8 cellular contexts compared by ENCODE assay signal in genomic region chr10:124461642-124462347, GRCh38. TPM values are rescaled to one million over a fixed set of nuclear protein-coding genes. Genes with fewer than 3 reads are reported as not detected.
DNase-seq lines count a peak whose midpoint lies in the region; ATAC-seq, FAIRE-seq and TF ChIP-seq lines count a peak whose summit lies in the region.

LHPP (plus strand) TSS chr10:124461823; CDS start chr10:124461863, 40 bp downstream.

- peak within 1 kb of the TSS; percentile 55 to 79 for H3K4me3 ChIP-seq in kidney (ENCODE audit: low read length in 2 of 2)

- peaks cover 0 to 12% of the 10 kb centered on the region in 2 donors for H3K4me1 ChIP-seq in kidney (ENCODE audit: control insufficient read depth in 1 of 2, insufficient read depth in 1 of 2, low read depth in 1 of 2, low read length in 2 of 2)

- H3K9ac ChIP-seq in kidney (ENCODE audit: low read length in 2 of 2), result peak within 1 kb of the TSS in 1 of 2 donors; percentile 65

- H3K9me3 ChIP-seq in kidney (ENCODE audit: control insufficient read depth in 1 of 2, low read length in 2 of 2), result no peaks in the 10 kb centered on the region

- no peaks in the 10 kb centered on the region for H3K36me3 Mint-ChIP-seq in activated B cell treated with CpG ODN at 0.5 μM for 24 hours (ENCODE audit: low read depth)

- H3K27ac ChIP-seq in caudate nucleus (ENCODE audit: low read depth, low read length) (peak within 1 kb of the TSS; percentile 92), kidney (ENCODE audit: low read depth in 2 of 2, low read length in 2 of 2) (peak within 1 kb of the TSS; percentile 48 to 88)

- peak within 1 kb of the TSS; percentile 95 for H3K27ac Mint-ChIP-seq in activated B cell treated with CpG ODN at 0.5 μM for 24 hours

- TF ChIP-seq CTCF in activated B cell treated with CpG ODN at 0.5 μM for 24 hours (IDR thresholded peaks at IDR 0.05) (no peak), kidney (IDR thresholded peaks at IDR 0.05; ENCODE audit: borderline replicate concordance, extremely low read depth, insufficient read depth) (peak; percentile 36)

- H3K4me1 Mint-ChIP-seq in activated B cell treated with CpG ODN at 0.5 μM for 24 hours, result peaks cover 32% of the 10 kb centered on the region

- peak; percentile 82 for FAIRE-seq in GM18507 (lab: Jason Lieb, UNC)
- FAIRE-seq in kidney (lab: Jason Lieb, UNC), result no peak

- CTCF ChIA-PET in activated B cell treated with CpG ODN at 0.5 μM for 24 hours (lab: Charles Lee), result interaction anchor here (0.6 to 1.6 kb wide), 5 partner anchors 43 to 558 kb away, joined by 3 to 5 read pairs (median 4); partner anchors contain the start of gene OAT

- no peaks in the 10 kb centered on the region for H3K9me3 Mint-ChIP-seq in activated B cell treated with CpG ODN at 0.5 μM for 24 hours

- intact Hi-C loops in activated B cell treated with CpG ODN at 0.5 μM for 24 hours (cut with micrococcal nuclease), result loop anchor here (1.0 to 10.0 kb wide), 8 partner anchors 43 to 1307 kb away; partner anchors contain the start of genes BUB3 and OAT
- intact Hi-C loops in kidney (cut with DNase I), result no loop called here

- H3K4me3 Mint-ChIP-seq in activated B cell treated with CpG ODN at 0.5 μM for 24 hours, result peak within 1 kb of the TSS; percentile 92

- no peaks in the 10 kb centered on the region for H3K36me3 ChIP-seq in kidney (ENCODE audit: control insufficient read depth in 1 of 2, insufficient read depth in 2 of 2, low read length in 2 of 2)

- DNase-seq in A172 (ENCODE audit: low spot score) (peak; percentile 29), GM18507 (ENCODE audit: extremely low spot score, insufficient read length, low read depth) (peak; percentile 85), NCI-H2171 (lab: John Stamatoyannopoulos, UW) (peak; percentile 61), activated B cell treated with CpG ODN at 0.5 μM for 24 hours (peak; percentile 91), caudate nucleus (lab: John Stamatoyannopoulos, UW) (peak in 60 of 61 donors; percentile 17 to 91 (median 78)), kidney (peak; percentile 93)
- DNase-seq in stimulated activated CD4-positive, alpha-beta T cell treated with anti-CD3 and anti-CD28 coated beads, Interleukin-12 subunit alpha, Interleukin-12 subunit beta, amount 100 ng/mL, for 48 hours (ENCODE audit: low read depth in 2 of 3, low spot score in 1 of 3), result peak; percentile 71 to 82 (median 79)

- POLR2A ChIA-PET in activated B cell treated with CpG ODN at 0.5 μM for 24 hours (lab: Charles Lee), result interaction anchor here (0.7 to 2.0 kb wide), 12 partner anchors 12 to 1308 kb away, joined by 3 to 8 read pairs (median 4); partner anchors contain the start of genes ABRAXAS2, BUB3, EDRF1 and NKX1-2

- ATAC-seq in HG02973 (IDR thresholded peaks at IDR 0.05; ENCODE audit: unreplicated experiment) (peak; percentile 95), activated B cell treated with CpG ODN at 0.5 μM for 24 hours (ENCODE audit: low read depth) (peak; percentile 92)

- peaks cover 3% of the 10 kb centered on the region for H3K27me3 Mint-ChIP-seq in activated B cell treated with CpG ODN at 0.5 μM for 24 hours

RNA-seq across cellular contexts. Expression of gene LHPP, which starts in this region (rescaled TPM):
- 5.7 and 6.3 TPM in 2 replicates for total RNA-seq in A172 (2014; rRNA removed; shearing (Covaris generic))
- 21.0 and 22.9 TPM in 2 replicates for total RNA-seq in activated B cell treated with CpG ODN at 0.5 μM for 24 hours
- total RNA-seq in kidney, result 16.6 TPM
- 52.5 TPM for polyA plus RNA-seq in kidney (ENCODE audit: insufficient read depth, low read depth, low replicate concordance)

Comparison
In these comparisons a context has a peak if more than half of its experiments do, and no peak if none do; other contexts are left out.
1. Peak in every context shown above with its lines: DNase-seq, ATAC-seq, H3K4me3 ChIP-seq and H3K27ac ChIP-seq.
2. DNase-seq: peak in every context shown above with its lines; median percentile 93 in kidney; 91 in activated B cell treated with CpG ODN at 0.5 μM for 24 hours; 85 in GM18507; 79 in stimulated activated CD4-positive, alpha-beta T cell treated with anti-CD3 and anti-CD28 coated beads, Interleukin-12 subunit alpha, Interleukin-12 subunit beta, amount 100 ng/mL, for 48 hours; 78 in caudate nucleus; 61 in NCI-H2171; 29 in A172.